11 cellular contexts compared by ENCODE assay signal in genomic region chr2:233384017-233384416, GRCh38. TPM values are rescaled to one million over a fixed set of nuclear protein-coding genes. Genes with fewer than 3 reads are reported as not detected.
A peak's percentile ranks its signal among the peaks of the same experiment; 100 is the strongest.
DNase-seq lines count a peak whose midpoint lies in the region; ATAC-seq and TF ChIP-seq lines count a peak whose summit lies in the region.
"Had no signal": no experiment of that assay in that cellular context is flagged by ENCODE, and none has a peak within 500 bp of the region (broad histone marks: within the 10 kb centered on the region; RNA-seq: fewer than 3 reads in every experiment).

No MANE protein-coding gene starts in this region.

- peaks cover 23% of the 10 kb centered on the region for H3F3A ChIP-seq in Loucy (ENCODE audit: low read depth)

- peak overlapping the region; percentile 88 for H3K4me2 ChIP-seq in Loucy (ENCODE audit: low read depth, low read length, poor library complexity, severe bottlenecking)

- H4K20me1 ChIP-seq in Loucy (ENCODE audit: insufficient read depth, low read length, poor library complexity, severe bottlenecking): no peaks in the 10 kb centered on the region

- 0 out of 2 replicates have a peak, but pooled peaks cover 3% of the 10 kb centered on the region for H3K36me3 ChIP-seq in Loucy (ENCODE audit: insufficient read depth, low read length)
- H3K36me3 ChIP-seq: tibial nerve had no signal

- peaks cover 80% of the 10 kb centered on the region for H3K79me2 ChIP-seq in Loucy (ENCODE audit: insufficient read depth, low read length)

- no peak for ATAC-seq in activated T-cell treated with anti-CD3 and anti-CD28 coated beads, Interleukin-2, amount 50 U/mL, for 72 hours (replicated peaks in 1 of 2)
- ATAC-seq in stimulated activated memory B cell treated with anti-CD40 and anti-IgM and Interleukin-4, amounts not matched to agents 10 μg/mL and 1 μg/mL and 100 μg/mL, for 72 hours: no peak
- ATAC-seq in HG02973 (IDR thresholded peaks at IDR 0.05; ENCODE audit: unreplicated experiment): no peak

- H3K9ac ChIP-seq in Loucy (ENCODE audit: low read depth, low read length, poor library complexity, severe bottlenecking): peak overlapping the region; percentile 81

- DNase-seq in activated T-cell treated with anti-CD3 and anti-CD28 coated beads, Interleukin-2, amount 50 U/mL, for 72 hours: no peak
- no peak for DNase-seq in activated T-cell treated with anti-CD3 and anti-CD28 coated beads, Interleukin-2, amount 50 U/mL, for 48 hours
- DNase-seq in chondrocyte (ENCODE audit: low spot score) (no peak), lower leg skin (ENCODE audit: low spot score in 2 of 2) (no peak)
- DNase-seq in activated CD4-positive, alpha-beta T cell treated with anti-CD3 and anti-CD28 coated beads, Interleukin-2, amount 50 U/mL, for 4 hours: no peak
- DNase-seq: NCI-H2171 treated with DMSO at 0.1 percent for 48 hours; stimulated activated CD4-positive, alpha-beta T cell treated with anti-CD3 and anti-CD28 coated beads, Interleukin-4, amount 100 ng/mL, for 4 hours had no signal

- TF ChIP-seq CTCF in Loucy (conservative IDR thresholded peaks at IDR 0.05; ENCODE audit: low read length): peak; percentile 44
- TF ChIP-seq CTCF in chondrocyte (IDR thresholded peaks at IDR 0.05): peak; percentile 24
- TF ChIP-seq CTCF in lower leg skin (IDR thresholded peaks at IDR 0.05): no peak

- peak overlapping the region; percentile 67 for H3K4me3 ChIP-seq in Loucy (ENCODE audit: low read length, poor library complexity, severe bottlenecking)
- no peak overlapping the region for H3K4me3 ChIP-seq in lower leg skin (ENCODE audit: low read depth, poor library complexity, severe bottlenecking)
- H3K4me3 ChIP-seq: tibial nerve had no signal

- TF ChIP-seq POLR2A in lower leg skin (IDR thresholded peaks at IDR 0.05): no peak

- H3K9me3 Mint-ChIP-seq in activated T-cell treated with anti-CD3 and anti-CD28 coated beads, Interleukin-2, amount 50 U/mL, for 72 hours: no peaks in the 10 kb centered on the region
- H3K9me3 Mint-ChIP-seq in chondrocyte (ENCODE audit: low read depth): no peaks in the 10 kb centered on the region
- no peaks in the 10 kb centered on the region for H3K9me3 Mint-ChIP-seq in stimulated activated memory B cell treated with anti-CD40 and anti-IgM and Interleukin-4, amounts not matched to agents 10 μg/mL and 1 μg/mL and 100 μg/mL, for 72 hours

- intact Hi-C loops in lower leg skin (cut with DNase I; ENCODE audit: low total_unique reads): loop anchor here (1.0 to 5.0 kb wide), 2 partner anchors 30 to 1913 kb away; partner anchors contain the start of gene DGKD

- H3K4me3 Mint-ChIP-seq in activated T-cell treated with anti-CD3 and anti-CD28 coated beads, Interleukin-2, amount 50 U/mL, for 72 hours: peak overlapping the region; percentile 76 to 86
- H3K4me3 Mint-ChIP-seq in chondrocyte (ENCODE audit: unreplicated experiment): no peak overlapping the region
- no peak overlapping the region for H3K4me3 Mint-ChIP-seq in stimulated activated memory B cell treated with anti-CD40 and anti-IgM and Interleukin-4, amounts not matched to agents 10 μg/mL and 1 μg/mL and 100 μg/mL, for 72 hours

- no peaks in the 10 kb centered on the region for H3K27me3 ChIP-seq in Loucy (ENCODE audit: insufficient read depth, low read length, poor library complexity, severe bottlenecking)
- H3K27me3 ChIP-seq: tibial nerve had no signal

- peaks cover 0 to 3% of the 10 kb centered on the region in 2 donors for H3K36me3 Mint-ChIP-seq in activated T-cell treated with anti-CD3 and anti-CD28 coated beads, Interleukin-2, amount 50 U/mL, for 72 hours (ENCODE audit: insufficient read depth in 2 of 2)
- H3K36me3 Mint-ChIP-seq in chondrocyte (ENCODE audit: low read depth): no peaks in the 10 kb centered on the region
- H3K36me3 Mint-ChIP-seq in stimulated activated memory B cell treated with anti-CD40 and anti-IgM and Interleukin-4, amounts not matched to agents 10 μg/mL and 1 μg/mL and 100 μg/mL, for 72 hours: peaks cover 21% of the 10 kb centered on the region

- H2AFZ ChIP-seq in Loucy (ENCODE audit: low read length): no peak overlapping the region

- no peak overlapping the region for H3K27ac Mint-ChIP-seq in activated T-cell treated with anti-CD3 and anti-CD28 coated beads, Interleukin-2, amount 50 U/mL, for 72 hours
- no peak overlapping the region for H3K27ac Mint-ChIP-seq in chondrocyte (ENCODE audit: unreplicated experiment)
- H3K27ac Mint-ChIP-seq in stimulated activated memory B cell treated with anti-CD40 and anti-IgM and Interleukin-4, amounts not matched to agents 10 μg/mL and 1 μg/mL and 100 μg/mL, for 72 hours: peak overlapping the region; percentile 91

- no peaks in the 10 kb centered on the region for H3K9me2 ChIP-seq in Loucy (replicated peaks; ENCODE audit: low read depth, low read length)

- H3K4me1 Mint-ChIP-seq in activated T-cell treated with anti-CD3 and anti-CD28 coated beads, Interleukin-2, amount 50 U/mL, for 72 hours (ENCODE audit: low read depth): peaks cover 90% of the 10 kb centered on the region
- H3K4me1 Mint-ChIP-seq in chondrocyte (ENCODE audit: low read depth): peaks cover 54% of the 10 kb centered on the region
- peaks cover 79% of the 10 kb centered on the region for H3K4me1 Mint-ChIP-seq in stimulated activated memory B cell treated with anti-CD40 and anti-IgM and Interleukin-4, amounts not matched to agents 10 μg/mL and 1 μg/mL and 100 μg/mL, for 72 hours

- peaks cover 67% of the 10 kb centered on the region for H3K4me1 ChIP-seq in Loucy (ENCODE audit: insufficient read depth, low read length, poor library complexity, severe bottlenecking)

- 75 to 91% methylated on average over 10 of the region's 10 CpGs for WGBS in lower leg skin, 2 donors

- H3K27me3 Mint-ChIP-seq in activated T-cell treated with anti-CD3 and anti-CD28 coated beads, Interleukin-2, amount 50 U/mL, for 72 hours (ENCODE audit: low read depth): no peaks in the 10 kb centered on the region
- no peaks in the 10 kb centered on the region for H3K27me3 Mint-ChIP-seq in chondrocyte (ENCODE audit: low read depth)
- H3K27me3 Mint-ChIP-seq in stimulated activated memory B cell treated with anti-CD40 and anti-IgM and Interleukin-4, amounts not matched to agents 10 μg/mL and 1 μg/mL and 100 μg/mL, for 72 hours: no peaks in the 10 kb centered on the region

- no peaks in the 10 kb centered on the region for H3K9me3 ChIP-seq in Loucy (ENCODE audit: insufficient read depth, low read depth, low read length)
- H3K9me3 ChIP-seq: tibial nerve had no signal

RNA-seq across cellular contexts. Expression of gene DGKD, which starts 29.7 kb away (rescaled TPM):
- total RNA-seq in activated T-cell treated with anti-CD3 and anti-CD28 coated beads, Interleukin-2, amount 50 U/mL, for 72 hours: 10 to 100 TPM; 78.0 to 94.4 TPM
- 56.9 to 67.1 TPM (median 66.3 TPM) in 3 replicates for total RNA-seq in chondrocyte
- total RNA-seq in lower leg skin: 10 to 100 TPM in 1 of 4 donors, 1 to 10 TPM in 3; 5.8 to 15.2 (median 7.8) TPM

Comparison
In these comparisons a context has a peak if more than half of its experiments do, and no peak if none do; other contexts are left out.
1. H3K4me3 Mint-ChIP-seq: peak in activated T-cell treated with anti-CD3 and anti-CD28 coated beads, Interleukin-2, amount 50 U/mL, for 72 hours (2 of 2); none in chondrocyte (single experiment) and stimulated activated memory B cell treated with anti-CD40 and anti-IgM and Interleukin-4, amounts not matched to agents 10 μg/mL and 1 μg/mL and 100 μg/mL, for 72 hours (single experiment).
2. CTCF ChIP-seq: peak in Loucy (single experiment) and chondrocyte (single experiment); none in lower leg skin (0 of 3).